Comparison of ENCODE assay signal across 22 cellular contexts in genomic region chr16:81728435-81728834, GRCh38. TPM values are rescaled to one million over a fixed set of nuclear protein-coding genes. Genes with fewer than 3 reads are reported as not detected.
A peak's percentile ranks its signal among the peaks of the same experiment; 100 is the strongest.
DNase-seq lines count a peak whose midpoint lies in the region; ATAC-seq, FAIRE-seq and TF ChIP-seq lines count a peak whose summit lies in the region.
"Had no signal": no experiment of that assay in that cellular context is flagged by ENCODE, and none has a peak within 500 bp of the region (broad histone marks: within the 10 kb centered on the region; RNA-seq: fewer than 3 reads in every experiment).

No MANE protein-coding gene starts in this region.

- H3K4me1 Mint-ChIP-seq in activated naive CD4-positive, alpha-beta T cell treated with anti-CD3 and anti-CD28 coated beads, Interleukin-2, amount 50 U/mL, for 24 hours, result peaks cover 13% of the 10 kb centered on the region
- H3K4me1 Mint-ChIP-seq in stimulated activated memory B cell treated with anti-CD40 and anti-IgM and Interleukin-4, amounts not matched to agents 10 μg/mL and 1 μg/mL and 100 μg/mL, for 72 hours, result peaks cover 31% of the 10 kb centered on the region
- H3K4me1 Mint-ChIP-seq in HFFc6 (ENCODE audit: low read depth), result peaks cover 19% of the 10 kb centered on the region

- peak overlapping the region; percentile 95; the same call in 1 of the 2 replicates for H2BK12ac ChIP-seq in H1 (ENCODE audit: low read depth, low read length)

- no peak for FAIRE-seq in H1 (lab: Jason Lieb, UNC)
- FAIRE-seq: A204.1, HTR-8/SVneo had no signal

- H3K9me3 ChIP-seq in OCI-LY1 (ENCODE audit: low read length), result no peaks in the 10 kb centered on the region
- H3K9me3 ChIP-seq in H1 (ENCODE audit: insufficient read depth in 2 of 2, low read depth in 1 of 2, low read length in 1 of 2), result no peaks in the 10 kb centered on the region
- H3K9me3 ChIP-seq: SK-N-SH had no signal

- H2AFZ ChIP-seq in OCI-LY1 (ENCODE audit: low read length) (no peak overlapping the region), H1 (ENCODE audit: low read length) (no peak overlapping the region)

- no peak overlapping the region for H3K4me3 Mint-ChIP-seq in activated naive CD4-positive, alpha-beta T cell treated with anti-CD3 and anti-CD28 coated beads, Interleukin-2, amount 50 U/mL, for 24 hours
- peak overlapping the region; percentile 74 for H3K4me3 Mint-ChIP-seq in stimulated activated memory B cell treated with anti-CD40 and anti-IgM and Interleukin-4, amounts not matched to agents 10 μg/mL and 1 μg/mL and 100 μg/mL, for 72 hours
- no peak overlapping the region for H3K4me3 Mint-ChIP-seq in HFFc6

- H3K9me3 Mint-ChIP-seq in activated naive CD4-positive, alpha-beta T cell treated with anti-CD3 and anti-CD28 coated beads, Interleukin-2, amount 50 U/mL, for 24 hours, result no peaks in the 10 kb centered on the region
- peaks cover 6% of the 10 kb centered on the region for H3K9me3 Mint-ChIP-seq in stimulated activated memory B cell treated with anti-CD40 and anti-IgM and Interleukin-4, amounts not matched to agents 10 μg/mL and 1 μg/mL and 100 μg/mL, for 72 hours
- H3K9me3 Mint-ChIP-seq in HFFc6, result no peaks in the 10 kb centered on the region

- POLR2A ChIA-PET in H1 (lab: Charles Lee; ENCODE audit: partially characterized antibody), result interaction anchor here (0.6 to 2.1 kb wide), 3 partner anchors 24 to 694 kb away, joined by 3 to 7 read pairs (median 4); no protein-coding TSS in a partner anchor

- peak overlapping the region; percentile 42 for H3K27ac ChIP-seq in OCI-LY1 (ENCODE audit: low read depth, low read length, poor library complexity, severe bottlenecking)
- no peak overlapping the region for H3K27ac ChIP-seq in H1 (ENCODE audit: low read depth, low read length)

- peak overlapping the region; percentile 90 for H4K91ac ChIP-seq in H1 (replicated peaks; ENCODE audit: insufficient read length, low read length)

- CTCF ChIA-PET in H1 (lab: Charles Lee; ENCODE audit: partially characterized antibody), result interaction anchor here (1.0 to 4.1 kb wide), 9 partner anchors 9 to 324 kb away, joined by 3 to 48 read pairs (median 8); no protein-coding TSS in a partner anchor

- H3K27ac Mint-ChIP-seq in activated naive CD4-positive, alpha-beta T cell treated with anti-CD3 and anti-CD28 coated beads, Interleukin-2, amount 50 U/mL, for 24 hours, result peak overlapping the region; percentile 2
- H3K27ac Mint-ChIP-seq in stimulated activated memory B cell treated with anti-CD40 and anti-IgM and Interleukin-4, amounts not matched to agents 10 μg/mL and 1 μg/mL and 100 μg/mL, for 72 hours, result peak overlapping the region; percentile 87
- H3K27ac Mint-ChIP-seq in HFFc6, result no peak overlapping the region; the same call in 1 of the 2 replicates

- no peak for ATAC-seq in stimulated activated memory B cell treated with anti-CD40 and anti-IgM and Interleukin-4, amounts not matched to agents 10 μg/mL and 1 μg/mL and 100 μg/mL, for 72 hours
- ATAC-seq in GM21717 (IDR thresholded peaks at IDR 0.05; ENCODE audit: unreplicated experiment), result no peak
- ATAC-seq: Panc1 had no signal

- no peak overlapping the region for H2BK120ac ChIP-seq in H1 (replicated peaks; ENCODE audit: low read depth, low read length)

- H3K14ac ChIP-seq in H1 (ENCODE audit: insufficient read length), result no peak overlapping the region

- no peak overlapping the region for H4K5ac ChIP-seq in H1 (ENCODE audit: insufficient read length, low read depth, low read length)

- DNase-seq in activated naive CD4-positive, alpha-beta T cell treated with Interleukin-2 at 50 U/mL for 16 hours, result no peak
- DNase-seq in H1 (ENCODE audit: low read depth in 1 of 2, low spot score in 2 of 2) (no peak), GM20000 (ENCODE audit: low spot score) (no peak), HFFc6 (no peak)
- DNase-seq: CD4-positive, CD25-positive, alpha-beta regulatory T cell; DND-41; GF-D8; HCEC 1CT; KBM-7; NCI-H1048; NCI-H146; NCI-H2107; NCI-H69; Right ventricle myocardium superior; SK-N-SH had no signal

- H3F3A ChIP-seq in OCI-LY1 (ENCODE audit: insufficient read depth, low read length), result no peaks in the 10 kb centered on the region

- H3K4me3 ChIP-seq in OCI-LY1 (ENCODE audit: low read depth, low read length, poor library complexity, severe bottlenecking) (peak overlapping the region; percentile 10), H1 (ENCODE audit: extremely low read depth in 1 of 4, insufficient read depth in 2 of 4, low read depth in 3 of 4, low read length in 4 of 4) (no peak overlapping the region)

- TF ChIP-seq RAD21 in H1 (IDR thresholded peaks at IDR 0.05 in 1 of 2, conservative IDR thresholded peaks at IDR 0.05 in 1 of 2; ENCODE audit: low read depth in 2 of 2, low read length in 2 of 2), result no peak

- H3K27me3 ChIP-seq in OCI-LY1 (ENCODE audit: insufficient read depth, low read length), result no peaks in the 10 kb centered on the region
- H3K27me3 ChIP-seq in H1 (replicated peaks in 1 of 4; ENCODE audit: control insufficient read depth in 3 of 4, extremely low read depth in 1 of 4, insufficient read depth in 3 of 4, low read length in 3 of 4), result no peaks in the 10 kb centered on the region

- no peaks in the 10 kb centered on the region for H3K9me2 ChIP-seq in OCI-LY1 (ENCODE audit: low read depth, low read length)
- H3K9me2 ChIP-seq: SK-N-SH had no signal

- H4K8ac ChIP-seq in H1 (ENCODE audit: extremely low read depth, insufficient read depth, low read length), result no peak overlapping the region

- peak overlapping the region; percentile 60 for H3K18ac ChIP-seq in H1 (ENCODE audit: extremely low read depth, low read length)

- TF ChIP-seq CTCF in OCI-LY1 (IDR thresholded peaks at IDR 0.05; ENCODE audit: low read length) (no peak), H1 (IDR thresholded peaks at IDR 0.05; ENCODE audit: control extremely low read depth in 1 of 3, insufficient read depth in 1 of 3, low read depth in 1 of 3, low read length in 3 of 3) (no peak), GM20000 (IDR thresholded peaks at IDR 0.05; ENCODE audit: extremely low read depth, missing control alignments) (no peak), HFFc6 (IDR thresholded peaks at IDR 0.05) (no peak)

- H3K36me3 Mint-ChIP-seq in activated naive CD4-positive, alpha-beta T cell treated with anti-CD3 and anti-CD28 coated beads, Interleukin-2, amount 50 U/mL, for 24 hours, result no peaks in the 10 kb centered on the region
- no peaks in the 10 kb centered on the region for H3K36me3 Mint-ChIP-seq in stimulated activated memory B cell treated with anti-CD40 and anti-IgM and Interleukin-4, amounts not matched to agents 10 μg/mL and 1 μg/mL and 100 μg/mL, for 72 hours
- H3K36me3 Mint-ChIP-seq in HFFc6 (ENCODE audit: low read depth), result no peaks in the 10 kb centered on the region
- H3K36me3 Mint-ChIP-seq: CD4-positive, CD25-positive, alpha-beta regulatory T cell had no signal

- 0 out of 2 replicates have a peak overlapping the region, but pooled peaks have one; percentile 88 for H2BK5ac ChIP-seq in H1 (ENCODE audit: low read depth, low read length)

- no peaks in the 10 kb centered on the region for H3K27me3 Mint-ChIP-seq in activated naive CD4-positive, alpha-beta T cell treated with anti-CD3 and anti-CD28 coated beads, Interleukin-2, amount 50 U/mL, for 24 hours
- H3K27me3 Mint-ChIP-seq in stimulated activated memory B cell treated with anti-CD40 and anti-IgM and Interleukin-4, amounts not matched to agents 10 μg/mL and 1 μg/mL and 100 μg/mL, for 72 hours, result no peaks in the 10 kb centered on the region
- H3K27me3 Mint-ChIP-seq in HFFc6 (ENCODE audit: insufficient read depth), result peaks cover 21% of the 10 kb centered on the region

- H3K4me2 ChIP-seq in OCI-LY1 (ENCODE audit: low read length) (peak overlapping the region; percentile 24; the same call in 1 of the 2 replicates), H1 (ENCODE audit: insufficient read depth in 1 of 2, low read depth in 2 of 2, low read length in 2 of 2) (no peak overlapping the region)
- H3K4me2 ChIP-seq: SK-N-SH had no signal

- H3K9ac ChIP-seq in OCI-LY1 (ENCODE audit: low read length) (no peak overlapping the region; the same call in 1 of the 2 replicates), H1 (replicated peaks in 1 of 4; ENCODE audit: extremely low read depth in 1 of 4, low read depth in 3 of 4, low read length in 3 of 4) (no peak overlapping the region)
- H3K9ac ChIP-seq: SK-N-SH had no signal

- H2BK20ac ChIP-seq in H1 (ENCODE audit: low read length), result peak overlapping the region; percentile 80; the same call in 1 of the 2 replicates

- no peak for TF ChIP-seq EP300 in H1 (IDR thresholded peaks at IDR 0.05; ENCODE audit: borderline replicate concordance in 1 of 2, low read depth in 2 of 2, low read length in 2 of 2)

- peak overlapping the region; percentile 39 for H3K4ac ChIP-seq in H1 (replicated peaks; ENCODE audit: insufficient read length, low read depth, low read length)

- H3K4me1 ChIP-seq in OCI-LY1 (ENCODE audit: insufficient read depth, low read length, severe bottlenecking) (peaks cover 38% of the 10 kb centered on the region), H1 (replicated peaks in 1 of 4; ENCODE audit: control insufficient read depth in 3 of 4, insufficient read depth in 4 of 4, low read length in 3 of 4) (peaks cover 0 to 7% (median 4%) of the 10 kb centered on the region in 4 experiments; a peak in 5 of 7 replicates)

- H3K56ac ChIP-seq in H1 (replicated peaks; ENCODE audit: insufficient read length, low read depth, low read length), result no peak overlapping the region

- no peak for TF ChIP-seq POLR2A in H1 (IDR thresholded peaks at IDR 0.05; ENCODE audit: control extremely low read depth in 1 of 2, low read depth in 2 of 2, low read length in 2 of 2)

- H2AK5ac ChIP-seq in H1 (ENCODE audit: low read depth, low read length), result peak overlapping the region; percentile 45; the same call in 1 of the 2 replicates

- no peaks in the 10 kb centered on the region for H3K79me2 ChIP-seq in OCI-LY1 (ENCODE audit: insufficient read depth, low read length)
- H3K79me2 ChIP-seq in H1 (ENCODE audit: control insufficient read depth in 1 of 2, insufficient read depth in 2 of 2, low read length in 2 of 2), result no peaks in the 10 kb centered on the region

- H3K23ac ChIP-seq in H1 (ENCODE audit: insufficient read length), result no peak overlapping the region

- no peaks in the 10 kb centered on the region for H3K79me1 ChIP-seq in H1 (ENCODE audit: low read depth, low read length)

- H2BK15ac ChIP-seq in H1 (ENCODE audit: low read length), result peak overlapping the region; percentile 95; the same call in 1 of the 2 replicates

- WGBS in H1 (ENCODE audit: extremely low coverage in 1 of 2, insufficient coverage in 1 of 2, insufficient read length in 1 of 2, insufficient replicate concordance in 2 of 2, low coverage in 1 of 2, low lambda C conversion rate in 2 of 2, missing lambda C conversion rate in 1 of 2), 2 experiments, result 100% methylated on average over 3 of the region's 4 CpGs; no CpG with 5 or more reads in 1 of the 2 experiments

- no peaks in the 10 kb centered on the region for H3K36me3 ChIP-seq in OCI-LY1 (ENCODE audit: insufficient read depth, low read length)
- H3K36me3 ChIP-seq in H1 (ENCODE audit: control insufficient read depth in 2 of 4, insufficient read depth in 4 of 4, low read length in 3 of 4), result no peaks in the 10 kb centered on the region

- H4K20me1 ChIP-seq in OCI-LY1 (ENCODE audit: insufficient read depth, low read length), result no peaks in the 10 kb centered on the region
- H4K20me1 ChIP-seq in H1 (replicated peaks in 1 of 2; ENCODE audit: control insufficient read depth in 1 of 2, insufficient read depth in 2 of 2, low read length in 2 of 2), result peaks cover 0 to 2% of the 10 kb centered on the region in 2 experiments

- H3K23me2 ChIP-seq in H1 (ENCODE audit: low read depth, low read length), result peaks cover 4% of the 10 kb centered on the region; the same call in 1 of the 2 replicates

RNA-seq across cellular contexts. Expression of gene PLCG2, which starts 50.7 kb away (rescaled TPM):
- total RNA-seq in H1 (2021; fragmentation: NEBNext Ultra II Directional; extraction: Animal tissue kit (Norgen Biotek cat#: 25700)), result 5.6 and 6.9 TPM in 2 replicates
- 6.1 and 7.5 TPM in 2 replicates for polyA plus RNA-seq in H1 (2011; rRNA removed)
- polyA plus RNA-seq in H1 (2011; cell fraction: cytosol; rRNA removed), result 8.9 TPM
- polyA plus RNA-seq in H1 (2011; cell fraction: nucleus; rRNA removed), result 20.7 TPM
- 4.6 to 7.2 TPM (median 5.9 TPM) in 4 replicates for polyA plus RNA-seq in H1 (2012, experiment 1 of 2)
- polyA plus RNA-seq in H1 (2012, experiment 2 of 2), result 0.89 TPM
- polyA plus RNA-seq in H1 (2013, experiment 1 of 2), result 2.1 TPM
- 1.8 TPM for polyA plus RNA-seq in H1 (2013, experiment 2 of 2)
- polyA minus RNA-seq in H1 (2011; rRNA and poly(A)+ RNA removed), result 19.9 and 20.7 TPM in 2 replicates
- 9.5 TPM for polyA minus RNA-seq in H1 (2011; cell fraction: cytosol; rRNA and poly(A)+ RNA removed)
- 28.3 TPM for polyA minus RNA-seq in H1 (2011; cell fraction: nucleus; rRNA and poly(A)+ RNA removed)
- total RNA-seq in HFFc6 (2021; fragmentation: NEBNext Ultra II Directional; extraction: Animal tissue kit (Norgen Biotek cat#: 25700)), result under 1 TPM; 0.14 to 0.61 (median 0.27) TPM
